9 cellular contexts compared by ENCODE assay signal in genomic region chr1:101203812-101204540, GRCh38. TPM values are rescaled to one million over a fixed set of nuclear protein-coding genes. Genes with fewer than 3 reads are reported as not detected.
DNase-seq lines count a peak whose midpoint lies in the region; ATAC-seq and TF ChIP-seq lines count a peak whose summit lies in the region.
"Had no signal": no experiment of that assay in that cellular context is flagged by ENCODE, and none has a peak within 500 bp of the region (broad histone marks: within the 10 kb centered on the region; RNA-seq: fewer than 3 reads in every experiment).

No MANE protein-coding gene starts in this region.

- 84 to 86% (median 85%) methylated on average over 6 of the region's 6 CpGs for WGBS in spleen, 5 donors

- H3K36me3 ChIP-seq in HEK293 (ENCODE audit: control insufficient read depth in 2 of 2, insufficient read depth in 1 of 2, low read length in 2 of 2) (no peaks in the 10 kb centered on the region), parathyroid adenoma (ENCODE audit: control insufficient read depth, insufficient read depth, low read length) (no peaks in the 10 kb centered on the region), spleen (no peaks in the 10 kb centered on the region)
- H3K36me3 ChIP-seq: thoracic aorta had no signal

- intact Hi-C loops in spleen (cut with DNase I; ENCODE audit: low total_unique reads): no loop called here

- H3K4me3 ChIP-seq in HEK293 (ENCODE audit: low read depth, low read length) (no peak overlapping the region), choroid plexus epithelial cell (ENCODE audit: low read depth, low read length) (no peak overlapping the region), parathyroid adenoma (ENCODE audit: low read depth, low read length) (no peak overlapping the region), spleen (no peak overlapping the region)
- H3K4me3 ChIP-seq: thoracic aorta had no signal

- TF ChIP-seq POLR2A in spleen (IDR thresholded peaks at IDR 0.05): no peak

- TF ChIP-seq CTCF in HEK293 (tag by site-specific recombination; IDR thresholded peaks at IDR 0.05) (no peak), choroid plexus epithelial cell (conservative IDR thresholded peaks at IDR 0.05; ENCODE audit: low read depth, low read length) (no peak), parathyroid adenoma (IDR thresholded peaks at IDR 0.05) (no peak), spleen (IDR thresholded peaks at IDR 0.05 in 8 of 11, conservative IDR thresholded peaks at IDR 0.05 in 3 of 11) (no peak)

- peak; percentile 14 for DNase-seq in NCI-H345 treated with DMSO at 0.1 percent for 48 hours (lab: John Stamatoyannopoulos, UW; ENCODE audit: unreplicated experiment)
- peak; percentile 49 for DNase-seq in choroid plexus epithelial cell (ENCODE audit: low read depth)
- DNase-seq in spleen: no peak
- DNase-seq in superior temporal gyrus (ENCODE audit: extremely low spot score): no peak
- DNase-seq: NCI-H2081 treated with DMSO at 0.1 percent for 48 hours had no signal

- H3K79me2 ChIP-seq in parathyroid adenoma: no peaks in the 10 kb centered on the region

- no peak for ATAC-seq in HG02981 (IDR thresholded peaks at IDR 0.05; ENCODE audit: unreplicated experiment)

- no peak overlapping the region for H3K9ac ChIP-seq in parathyroid adenoma

- CTCF ChIA-PET in HEK293 (lab: Yijun Ruan, JAX): interaction anchor here (1.1 kb wide), 1 partner anchor 13 kb away, joined by 5 read pairs; no protein-coding TSS in a partner anchor

- H3K9me3 ChIP-seq in HEK293 (ENCODE audit: control insufficient read depth, insufficient read depth, low read depth, low read length): no peaks in the 10 kb centered on the region
- no peaks in the 10 kb centered on the region for H3K9me3 ChIP-seq in parathyroid adenoma (ENCODE audit: control insufficient read depth, low read length)
- no peaks in the 10 kb centered on the region for H3K9me3 ChIP-seq in spleen
- H3K9me3 ChIP-seq: thoracic aorta had no signal

- peak overlapping the region; percentile 47 for H2AFZ ChIP-seq in parathyroid adenoma

- H3K27me3 ChIP-seq in parathyroid adenoma (ENCODE audit: control insufficient read depth, insufficient read depth, low read length) (no peaks in the 10 kb centered on the region), spleen (replicated peaks in 1 of 7) (no peaks in the 10 kb centered on the region)

- H3K4me1 ChIP-seq in HEK293 (ENCODE audit: control insufficient read depth, insufficient read depth, low read length) (no peaks in the 10 kb centered on the region), parathyroid adenoma (peaks cover 5% of the 10 kb centered on the region), spleen (no peaks in the 10 kb centered on the region)

- H3K4me2 ChIP-seq in parathyroid adenoma (ENCODE audit: low read length): no peak overlapping the region

- no peak overlapping the region for H3K27ac ChIP-seq in HEK293 (ENCODE audit: extremely low read depth, low read depth, low read length)
- peak overlapping the region; percentile 50 for H3K27ac ChIP-seq in parathyroid adenoma
- no peak overlapping the region for H3K27ac ChIP-seq in spleen
- H3K27ac ChIP-seq: thoracic aorta had no signal

- POLR2A ChIA-PET in HEK293 (lab: Yijun Ruan, JAX): no interaction called here

TF ChIP-seq in HEK293, 187 proteins besides CTCF, POLR2A, EP300 and RAD21 (continues in another document):
- no peak for TF ChIP-seq ZNF426 (tag by site-specific recombination; IDR thresholded peaks at IDR 0.05)
- no peak for TF ChIP-seq ZNF121 (tag by site-specific recombination; IDR thresholded peaks at IDR 0.05)
- TF ChIP-seq ZNF621 (tag by site-specific recombination; IDR thresholded peaks at IDR 0.05): 0 out of 2 replicates have a peak, but pooled peaks have one; percentile 47
- TF ChIP-seq TCF7L2 (IDR thresholded peaks at IDR 0.05; ENCODE audit: borderline replicate concordance, low read depth, low read length): no peak
- TF ChIP-seq ZNF670 (tag by site-specific recombination; IDR thresholded peaks at IDR 0.05; ENCODE audit: low read depth): no peak
- no peak for TF ChIP-seq ZNF292 (tag by site-specific recombination; IDR thresholded peaks at IDR 0.05; ENCODE audit: borderline replicate concordance, low read depth)
- 0 out of 2 replicates have a peak, but pooled peaks have one; percentile 24 for TF ChIP-seq KLF8 (tag by site-specific recombination; IDR thresholded peaks at IDR 0.05)
- peak; percentile 48; the same call in 1 of the 2 replicates for TF ChIP-seq MZF1 (tag by site-specific recombination; IDR thresholded peaks at IDR 0.05; ENCODE audit: borderline replicate concordance)
- TF ChIP-seq PBX3 (CRISPR knock-in tag; IDR thresholded peaks at IDR 0.05): no peak
- no peak for TF ChIP-seq ZBTB48 (tag by site-specific recombination; IDR thresholded peaks at IDR 0.05)
- TF ChIP-seq ZBTB17 (tag by site-specific recombination; IDR thresholded peaks at IDR 0.05): peak; percentile 49
- TF ChIP-seq ZNF362 (tag by site-specific recombination; IDR thresholded peaks at IDR 0.05): no peak
- no peak for TF ChIP-seq ZBTB26 (tag by site-specific recombination; optimal IDR thresholded peaks at IDR 0.05)
- TF ChIP-seq ZNF544 (tag by site-specific recombination; IDR thresholded peaks at IDR 0.05): no peak
- no peak for TF ChIP-seq ZBTB8A (tag by site-specific recombination; IDR thresholded peaks at IDR 0.05)
- no peak for TF ChIP-seq ZNF416 (tag by site-specific recombination; IDR thresholded peaks at IDR 0.05)
- peak; percentile 94 for TF ChIP-seq PRDM10 (tag by site-specific recombination; IDR thresholded peaks at IDR 0.05)

RNA-seq across cellular contexts. Expression of gene S1PR1, which starts 32.8 kb away (rescaled TPM):
- 100 to 1,000 TPM in 6 of 7 donors, 10 to 100 TPM in 1; 83.9 to 219 (median 158) TPM for total RNA-seq in spleen
- polyA plus RNA-seq in spleen: 10 to 100 TPM; 42.5 to 53.9 (median 45.4) TPM

Comparison
In these comparisons a context has a peak if more than half of its experiments do, and no peak if none do; other contexts are left out.
1. DNase-seq: peak in NCI-H345 treated with DMSO at 0.1 percent for 48 hours (single experiment) and choroid plexus epithelial cell (single experiment); none in spleen (single experiment) and superior temporal gyrus (single experiment).